Comparison of ENCODE assay signal across 6 cellular contexts in the genomic region with DNA sequence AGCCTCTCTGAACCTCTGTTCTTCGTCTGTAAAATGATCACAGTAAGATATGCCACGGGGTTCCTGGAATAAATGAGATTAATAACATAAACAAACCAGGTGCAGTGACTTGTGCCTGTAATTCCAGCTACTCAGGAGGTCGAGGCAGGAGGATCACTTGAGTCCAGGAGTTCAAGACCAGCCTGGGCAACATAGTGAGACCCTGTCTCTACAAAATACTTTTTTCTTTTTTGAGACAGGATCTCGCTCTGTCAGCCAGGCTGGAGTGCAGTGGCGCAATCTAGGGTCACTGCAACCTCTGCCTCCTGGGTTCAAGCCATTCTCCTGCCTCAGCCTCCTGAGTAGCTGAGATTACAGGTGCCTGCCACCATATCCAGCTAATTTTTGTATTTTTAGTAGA. TPM values are rescaled to one million over a fixed set of nuclear protein-coding genes. Genes with fewer than 3 reads are reported as not detected.
A peak's percentile ranks its signal among the peaks of the same experiment; 100 is the strongest.
DNase-seq lines count a peak whose midpoint lies in the region; ATAC-seq, FAIRE-seq and TF ChIP-seq lines count a peak whose summit lies in the region.
"Not testable (repeated sequence)": the region's sequence is repeated elsewhere in the genome, so short reads cannot be mapped to it uniquely, and the experiment has no call there.
"Had no signal": no experiment of that assay in that cellular context is flagged by ENCODE, and none has a peak within 500 bp of the region (broad histone marks: within the 10 kb centered on the region; RNA-seq: fewer than 3 reads in every experiment).

No MANE protein-coding gene starts in this region.

- H3K27me3 ChIP-seq in endothelial cell of umbilical vein (ENCODE audit: control insufficient read depth in 2 of 2, insufficient read depth in 2 of 2, low read length in 2 of 2); liver (ENCODE audit: control insufficient read depth in 4 of 4, insufficient read depth in 4 of 4, low read length in 3 of 4): not testable (repeated sequence)

- not testable (repeated sequence) for H3K9me1 ChIP-seq in endothelial cell of umbilical vein (replicated peaks; ENCODE audit: control insufficient read depth, extremely low read depth, insufficient read depth, low read length)

- H3K9ac ChIP-seq in endothelial cell of umbilical vein (replicated peaks; ENCODE audit: extremely low read depth, insufficient read depth, low read length); liver (ENCODE audit: low read depth in 1 of 2, low read length in 2 of 2): not testable (repeated sequence)

- not testable (repeated sequence) for TF ChIP-seq RAD21 in liver (IDR thresholded peaks at IDR 0.05)

- peak overlapping the region; percentile 42 for H3K27ac ChIP-seq in endothelial cell of umbilical vein (ENCODE audit: insufficient read depth, low read depth, low read length)
- H3K27ac ChIP-seq in liver (ENCODE audit: low read depth in 1 of 2, low read length in 2 of 2): peak overlapping the region; percentile 85 to 98

- H3K9me3 Mint-ChIP-seq in HFFc6; WTC11; osteocyte (ENCODE audit: unreplicated experiment): not testable (repeated sequence)

- not testable (repeated sequence) for BruUV-seq in endothelial cell of umbilical vein (replicated peaks; lab: Mats Ljungman, UMichigan)

- TF ChIP-seq POLR2A in endothelial cell of umbilical vein (IDR thresholded peaks at IDR 0.05; ENCODE audit: low read depth, low read length): not testable (repeated sequence)

- H3K27me3 Mint-ChIP-seq in HFFc6 (ENCODE audit: insufficient read depth); WTC11 (ENCODE audit: low read depth); osteocyte (ENCODE audit: unreplicated experiment): not testable (repeated sequence)

- H3K36me3 ChIP-seq in endothelial cell of umbilical vein (ENCODE audit: control insufficient read depth in 2 of 2, extremely low read depth in 1 of 2, insufficient read depth in 2 of 2, low read length in 2 of 2); liver (ENCODE audit: control insufficient read depth in 4 of 4, insufficient read depth in 3 of 4, low read depth in 1 of 4, low read length in 3 of 4): not testable (repeated sequence)

- H3K4me3 Mint-ChIP-seq in HFFc6; WTC11; osteocyte (ENCODE audit: unreplicated experiment): not testable (repeated sequence)

- not testable (repeated sequence) for H3K4me2 ChIP-seq in endothelial cell of umbilical vein (ENCODE audit: insufficient read depth, low read length)

- H3K27ac Mint-ChIP-seq in HFFc6 (peak overlapping the region; percentile 57; the same call in 1 of the 2 replicates), osteocyte (ENCODE audit: unreplicated experiment) (peak overlapping the region; percentile 55)
- H3K27ac Mint-ChIP-seq in WTC11: not testable (repeated sequence)

- ATAC-seq in WTC11: not testable (repeated sequence)

- not testable (repeated sequence) for H3K36me3 Mint-ChIP-seq in HFFc6 (ENCODE audit: low read depth); WTC11; osteocyte (ENCODE audit: unreplicated experiment)

- TF ChIP-seq CTCF in HFFc6 (IDR thresholded peaks at IDR 0.05); WTC11 (IDR thresholded peaks at IDR 0.05); endothelial cell of umbilical vein (IDR thresholded peaks at IDR 0.05; ENCODE audit: extremely low read depth in 1 of 2, insufficient read depth in 1 of 2, low read depth in 1 of 2, low read length in 2 of 2); liver (IDR thresholded peaks at IDR 0.05; ENCODE audit: low read depth, low read length, missing input control); osteocyte (IDR thresholded peaks at IDR 0.05): not testable (repeated sequence)

- H3K79me2 ChIP-seq in endothelial cell of umbilical vein (ENCODE audit: control insufficient read depth, insufficient read depth, low read length): peaks cover 10% of the 10 kb centered on the region

- H3K4me1 Mint-ChIP-seq in HFFc6 (ENCODE audit: low read depth) (peaks cover 60% of the 10 kb centered on the region), WTC11 (peaks cover 23% of the 10 kb centered on the region), osteocyte (ENCODE audit: unreplicated experiment) (peaks cover 60% of the 10 kb centered on the region)

- not testable (repeated sequence) for FAIRE-seq in endothelial cell of umbilical vein (lab: Jason Lieb, UNC)

- H2AFZ ChIP-seq in endothelial cell of umbilical vein (ENCODE audit: low read depth, low read length): not testable (repeated sequence)

- not testable (repeated sequence) for H3K4me3 ChIP-seq in endothelial cell of umbilical vein (replicated peaks in 1 of 3; ENCODE audit: insufficient read depth in 1 of 3, low read depth in 1 of 3, low read length in 3 of 3); liver (ENCODE audit: low read depth in 1 of 3, low read length in 3 of 3)

- CTCF ChIA-PET in WTC11 (lab: Charles Lee) (interaction anchor here (0.6 to 2.1 kb wide), 3 partner anchors 39 to 204 kb away, joined by 3 to 6 read pairs (median 3); no protein-coding TSS in a partner anchor), endothelial cell of umbilical vein (lab: Charles Lee) (interaction anchor here (1.4 kb wide), 1 partner anchor 12 kb away, joined by 4 read pairs; no protein-coding TSS in a partner anchor)

- H3K9me3 ChIP-seq in endothelial cell of umbilical vein (replicated peaks; ENCODE audit: control insufficient read depth, insufficient read depth, low read length); liver (ENCODE audit: control insufficient read depth in 4 of 4, low read length in 3 of 4): not testable (repeated sequence)

- WGBS in liver: 83% methylated on average over 5 of the region's 5 CpGs

- H3K4me1 ChIP-seq in endothelial cell of umbilical vein (ENCODE audit: control insufficient read depth, extremely low read depth, insufficient read depth, low read length): peaks cover 54% of the 10 kb centered on the region
- peaks cover 5 to 30% (median 18%) of the 10 kb centered on the region in 4 donors for H3K4me1 ChIP-seq in liver (ENCODE audit: control insufficient read depth in 4 of 4, insufficient read depth in 4 of 4, low read length in 3 of 4)

- POLR2A ChIA-PET in WTC11 (lab: Charles Lee) (interaction anchor here (0.6 to 1.2 kb wide), 2 partner anchors 8 to 39 kb away, joined by 3 read pairs; no protein-coding TSS in a partner anchor), endothelial cell of umbilical vein (lab: Charles Lee) (interaction anchor here (1.2 to 3.0 kb wide), 3 partner anchors 15 to 21 kb away, joined by 4 to 32 read pairs (median 5); partner anchors contain the start of gene SERPINE1)

- intact Hi-C loops in endothelial cell of umbilical vein (cut with micrococcal nuclease): not testable (repeated sequence)

- dilution Hi-C loops in endothelial cell of umbilical vein (cut with MboI; ENCODE audit: extremely low pct_ligation_motif_present, low sequenced_read_pairs): not testable (repeated sequence)

- not testable (repeated sequence) for H4K20me1 ChIP-seq in endothelial cell of umbilical vein (replicated peaks; ENCODE audit: control insufficient read depth, extremely low read depth, insufficient read depth, low read length)

- not testable (repeated sequence) for DNase-seq in HFFc6; WTC11 (ENCODE audit: low spot score); endothelial cell of umbilical vein (ENCODE audit: low read depth, low spot score); osteocyte (ENCODE audit: extremely low spot score, unreplicated experiment)

RNA-seq across cellular contexts. Expression of gene TRIM56, which starts 20.0 kb away (rescaled TPM):
- total RNA-seq in HFFc6 (2021; fragmentation: NEBNext Ultra II Directional; extraction: Animal tissue kit (Norgen Biotek cat#: 25700)): 10 to 100 TPM; 17.8 to 20.6 (median 19.4) TPM
- total RNA-seq in WTC11 (2021) (23.1 to 24.2 TPM (median 23.4 TPM) in 3 replicates), endothelial cell of umbilical vein (21.8 and 25.1 TPM in 2 replicates), liver (10 to 100 TPM in 1 of 2 donors, 1 to 10 TPM in 1; 9.2 to 15.6 TPM), osteocyte (36.5 and 42.2 TPM in 2 replicates)
- polyA plus RNA-seq in endothelial cell of umbilical vein (1.9 and 2.3 TPM in 2 replicates), liver (1 to 10 TPM; 4.8 to 6.1 TPM)
- 2.6 and 3.3 TPM in 2 replicates for polyA plus RNA-seq in endothelial cell of umbilical vein (2011; cell fraction: cytosol; rRNA removed)
- 8.6 and 10.1 TPM in 2 replicates for polyA plus RNA-seq in endothelial cell of umbilical vein (2011; cell fraction: nucleus; rRNA removed)
- 6.5 and 7.6 TPM in 2 replicates for polyA plus RNA-seq in endothelial cell of umbilical vein (2012)
- polyA minus RNA-seq in endothelial cell of umbilical vein: 10.9 and 17.3 TPM in 2 replicates
- polyA minus RNA-seq in endothelial cell of umbilical vein (2011; cell fraction: cytosol; rRNA and poly(A)+ RNA removed): 6.0 TPM
- 6.4 and 7.9 TPM in 2 replicates for polyA minus RNA-seq in endothelial cell of umbilical vein (2011; cell fraction: nucleus; rRNA and poly(A)+ RNA removed)

RNA-seq across cellular contexts. Expression of gene SERPINE1, which starts 21.7 kb away (rescaled TPM):
- total RNA-seq in HFFc6 (2021; fragmentation: NEBNext Ultra II Directional; extraction: Animal tissue kit (Norgen Biotek cat#: 25700)): 1,000 to 10,000 TPM in 4 of 6 experiments, 100 to 1,000 TPM in 2; 906 to 2,092 (median 1,052) TPM
- 1.1 to 2.6 TPM (median 2.2 TPM) in 3 replicates for total RNA-seq in WTC11 (2021)
- 2,296 and 2,645 TPM in 2 replicates for total RNA-seq in endothelial cell of umbilical vein
- 4,637 and 5,683 TPM in 2 replicates for polyA plus RNA-seq in endothelial cell of umbilical vein
- polyA plus RNA-seq in endothelial cell of umbilical vein (2011; cell fraction: cytosol; rRNA removed): 3,941 and 4,610 TPM in 2 replicates
- polyA plus RNA-seq in endothelial cell of umbilical vein (2011; cell fraction: nucleus; rRNA removed): 2,230 and 2,366 TPM in 2 replicates
- polyA plus RNA-seq in endothelial cell of umbilical vein (2012): 3,488 and 3,747 TPM in 2 replicates
- 3,663 and 4,731 TPM in 2 replicates for polyA minus RNA-seq in endothelial cell of umbilical vein
- 2.8 TPM for polyA minus RNA-seq in endothelial cell of umbilical vein (2011; cell fraction: cytosol; rRNA and poly(A)+ RNA removed)
- 786 and 802 TPM in 2 replicates for polyA minus RNA-seq in endothelial cell of umbilical vein (2011; cell fraction: nucleus; rRNA and poly(A)+ RNA removed)
- total RNA-seq in liver: 10 to 100 TPM in 1 of 2 donors, under 1 TPM in 1; 0.93 to 10.2 TPM
- 10 to 100 TPM in 1 of 2 donors, 1 to 10 TPM in 1; 5.8 to 18.6 TPM for polyA plus RNA-seq in liver
- 266 and 328 TPM in 2 replicates for total RNA-seq in osteocyte
- polyA plus RNA-seq: CD4-positive, alpha-beta memory T cell had no signal

RNA-seq across cellular contexts. Expression of gene AP1S1, which starts 49.0 kb away (rescaled TPM):
- 100 to 1,000 TPM; 154 to 176 (median 166) TPM for total RNA-seq in HFFc6 (2021; fragmentation: NEBNext Ultra II Directional; extraction: Animal tissue kit (Norgen Biotek cat#: 25700))
- total RNA-seq in WTC11 (2021) (60.7 to 80.0 TPM (median 78.2 TPM) in 3 replicates), endothelial cell of umbilical vein (70.9 and 93.3 TPM in 2 replicates), liver (10 to 100 TPM; 20.9 to 23.1 TPM), osteocyte (52.9 and 57.9 TPM in 2 replicates)
- polyA plus RNA-seq in endothelial cell of umbilical vein (82.8 and 106 TPM in 2 replicates), liver (10 to 100 TPM; 13.8 to 25.7 TPM)
- 139 and 140 TPM in 2 replicates for polyA plus RNA-seq in endothelial cell of umbilical vein (2011; cell fraction: cytosol; rRNA removed)
- polyA plus RNA-seq in endothelial cell of umbilical vein (2011; cell fraction: nucleus; rRNA removed): 68.1 and 78.9 TPM in 2 replicates
- 127 and 166 TPM in 2 replicates for polyA plus RNA-seq in endothelial cell of umbilical vein (2012)
- 67.4 and 70.2 TPM in 2 replicates for polyA minus RNA-seq in endothelial cell of umbilical vein
- 37.6 TPM for polyA minus RNA-seq in endothelial cell of umbilical vein (2011; cell fraction: cytosol; rRNA and poly(A)+ RNA removed)
- polyA minus RNA-seq in endothelial cell of umbilical vein (2011; cell fraction: nucleus; rRNA and poly(A)+ RNA removed): 7.4 and 8.7 TPM in 2 replicates

Comparison
In these comparisons a context has a peak if more than half of its experiments do, and no peak if none do; other contexts are left out.
1. RNA of gene SERPINE1, which starts 21.7 kb away (total RNA-seq): 2,296 to 2,645 TPM in endothelial cell of umbilical vein, 906 to 2,092 TPM in HFFc6 and 266 to 328 TPM in osteocyte; 0.93 to 10.2 TPM in liver and 1.1 to 2.6 TPM in WTC11; every median in the first group is over 10 times any median in the second.